Comparison of ENCODE assay signal across 1 cellular context in genomic region chr2:171086352-171087290, GRCh38.
TF ChIP-seq lines count a peak whose summit lies in the region.

No MANE protein-coding gene starts in this region.

TF ChIP-seq in HEK293, 187 proteins besides CTCF, POLR2A, EP300 and RAD21 (continued from another document and continues in another):
- no peak for TF ChIP-seq ZNF518A (tag by site-specific recombination; conservative IDR thresholded peaks at IDR 0.05; ENCODE audit: low read depth)
- no peak for TF ChIP-seq ZNF138 (tag by site-specific recombination; IDR thresholded peaks at IDR 0.05; ENCODE audit: borderline replicate concordance)
- peak; percentile 33; the same call in 1 of the 2 replicates for TF ChIP-seq IKZF3 (tag by site-specific recombination; IDR thresholded peaks at IDR 0.05)
- no peak for TF ChIP-seq TCF7L2 (IDR thresholded peaks at IDR 0.05; ENCODE audit: borderline replicate concordance, low read depth, low read length)
- no peak for TF ChIP-seq ZBTB26 (tag by site-specific recombination; optimal IDR thresholded peaks at IDR 0.05)
- TF ChIP-seq PRDM6 (tag by site-specific recombination; IDR thresholded peaks at IDR 0.05) = peak; percentile 96
- no peak for TF ChIP-seq ZNF155 (tag by site-specific recombination; IDR thresholded peaks at IDR 0.05)
- no peak for TF ChIP-seq ZNF704 (tag by site-specific recombination; IDR thresholded peaks at IDR 0.05)
- TF ChIP-seq MEIS1 (CRISPR knock-in tag; IDR thresholded peaks at IDR 0.05; ENCODE audit: borderline replicate concordance) = no peak
- TF ChIP-seq ZNF791 (tag by site-specific recombination; IDR thresholded peaks at IDR 0.05) = no peak
- TF ChIP-seq ZNF76 (tag by site-specific recombination; IDR thresholded peaks at IDR 0.05; ENCODE audit: borderline replicate concordance, low read depth) = no peak
- no peak for TF ChIP-seq ZNF433 (tag by site-specific recombination; IDR thresholded peaks at IDR 0.05; ENCODE audit: low read depth)
- no peak for TF ChIP-seq ZNF404 (tag by site-specific recombination; IDR thresholded peaks at IDR 0.05)
- no peak for TF ChIP-seq ZNF140 (tag by site-specific recombination; IDR thresholded peaks at IDR 0.05)
- TF ChIP-seq ZNF610 (tag by site-specific recombination; IDR thresholded peaks at IDR 0.05; ENCODE audit: borderline replicate concordance) = no peak
- no peak for TF ChIP-seq ZNF311 (tag by site-specific recombination; IDR thresholded peaks at IDR 0.05; ENCODE audit: borderline replicate concordance)
- TF ChIP-seq EGR2 (tag by site-specific recombination; IDR thresholded peaks at IDR 0.05; ENCODE audit: low read depth) = no peak
- no peak for TF ChIP-seq ZBTB7A (tag by site-specific recombination; IDR thresholded peaks at IDR 0.05; ENCODE audit: low read depth)
- no peak for TF ChIP-seq ZFP41 (tag by site-specific recombination; IDR thresholded peaks at IDR 0.05; ENCODE audit: borderline replicate concordance)
- no peak for TF ChIP-seq ZNF394 (tag by site-specific recombination; IDR thresholded peaks at IDR 0.05; ENCODE audit: borderline replicate concordance)
- TF ChIP-seq ZNF658 (tag by site-specific recombination; IDR thresholded peaks at IDR 0.05) = no peak
- TF ChIP-seq ZFP69B (tag by site-specific recombination; IDR thresholded peaks at IDR 0.05) = no peak
- TF ChIP-seq ZFP3 (tag by site-specific recombination; IDR thresholded peaks at IDR 0.05; ENCODE audit: low read depth) = no peak
- TF ChIP-seq GLI2 (tag by site-specific recombination; IDR thresholded peaks at IDR 0.05; ENCODE audit: borderline replicate concordance, low read depth) = no peak
- TF ChIP-seq HIC1 (tag by site-specific recombination; IDR thresholded peaks at IDR 0.05) = peak; percentile 45; the same call in 1 of the 2 replicates
- TF ChIP-seq ZNF202 (tag by site-specific recombination; IDR thresholded peaks at IDR 0.05; ENCODE audit: borderline replicate concordance) = no peak
- no peak for TF ChIP-seq ZFHX2 (tag by site-specific recombination; conservative IDR thresholded peaks at IDR 0.05)
- TF ChIP-seq ZNF221 (tag by site-specific recombination; IDR thresholded peaks at IDR 0.05; ENCODE audit: borderline replicate concordance) = no peak
- no peak for TF ChIP-seq ZNF473 (tag by site-specific recombination; IDR thresholded peaks at IDR 0.05)
- no peak for TF ChIP-seq ZNF26 (tag by site-specific recombination; IDR thresholded peaks at IDR 0.05)
- no peak for TF ChIP-seq ZNF341 (tag by site-specific recombination; IDR thresholded peaks at IDR 0.05; ENCODE audit: low read depth)
- no peak for TF ChIP-seq ZNF677 (tag by site-specific recombination; IDR thresholded peaks at IDR 0.05)
- no peak for TF ChIP-seq ZNF350 (tag by site-specific recombination; IDR thresholded peaks at IDR 0.05)
- 0 out of 2 replicates have a peak, but pooled peaks have one; percentile 48 for TF ChIP-seq ZNF580 (tag by site-specific recombination; IDR thresholded peaks at IDR 0.05)
- TF ChIP-seq ZSCAN16 (tag by site-specific recombination; IDR thresholded peaks at IDR 0.05) = no peak
- no peak for TF ChIP-seq MZF1 (tag by site-specific recombination; IDR thresholded peaks at IDR 0.05; ENCODE audit: borderline replicate concordance)
- no peak for TF ChIP-seq KLF17 (tag by site-specific recombination; IDR thresholded peaks at IDR 0.05)
- no peak for TF ChIP-seq ZNF596 (tag by site-specific recombination; IDR thresholded peaks at IDR 0.05)
- no peak for TF ChIP-seq ZNF174 (tag by site-specific recombination; IDR thresholded peaks at IDR 0.05)
- no peak for TF ChIP-seq ZNF114 (tag by site-specific recombination; IDR thresholded peaks at IDR 0.05)
- TF ChIP-seq ZSCAN18 (tag by site-specific recombination; IDR thresholded peaks at IDR 0.05) = no peak
- no peak; the same call in 1 of the 2 replicates for TF ChIP-seq ATF2 (tag by site-specific recombination; IDR thresholded peaks at IDR 0.05; ENCODE audit: low read depth)
- no peak for TF ChIP-seq KLF9 (tag by site-specific recombination; IDR thresholded peaks at IDR 0.05; ENCODE audit: low read depth)
